ENCODE assay signal across 9 cellular contexts in the genomic region with DNA sequence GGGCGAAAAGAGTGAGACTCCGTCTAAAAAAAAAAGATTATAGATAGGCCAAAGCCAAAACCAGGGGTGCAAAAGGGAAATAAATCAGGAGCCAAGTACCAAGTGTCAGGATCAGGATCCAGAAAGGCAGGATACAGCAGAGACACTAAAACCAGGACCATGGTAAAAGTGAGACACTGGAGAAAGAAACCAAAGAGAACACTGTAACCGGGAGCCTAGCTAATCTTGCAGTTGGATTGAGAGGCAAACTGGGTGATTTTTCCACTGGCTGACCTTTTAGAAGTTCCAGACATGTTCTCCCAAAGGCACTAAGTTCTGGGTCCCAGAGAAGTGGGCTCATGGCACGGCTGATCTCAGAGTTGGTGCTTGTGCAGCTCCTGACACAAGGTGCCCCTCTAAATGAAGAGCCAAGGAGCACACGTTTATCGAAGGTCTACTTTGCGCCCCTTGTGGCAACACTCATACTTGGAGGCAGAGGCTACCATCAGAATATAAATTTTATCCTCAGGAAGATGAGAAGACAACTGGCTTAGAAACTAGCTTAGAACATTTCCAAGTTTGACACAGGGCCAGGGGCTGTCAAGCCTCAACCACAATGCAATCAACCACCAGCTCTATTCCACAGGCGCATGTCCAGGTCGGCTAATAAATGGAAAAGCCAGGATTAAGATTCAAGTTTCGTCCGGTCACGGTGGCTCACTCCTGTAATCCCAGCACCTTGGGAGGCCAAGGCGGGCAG. TPM values are rescaled to one million over a fixed set of nuclear protein-coding genes. Genes with fewer than 3 reads are reported as not detected.
DNase-seq lines count a peak whose midpoint lies in the region; ATAC-seq and TF ChIP-seq lines count a peak whose summit lies in the region.
"Had no signal": no experiment of that assay in that cellular context is flagged by ENCODE, and none has a peak within 500 bp of the region (broad histone marks: within the 10 kb centered on the region; RNA-seq: fewer than 3 reads in every experiment).

No MANE protein-coding gene starts in this region.

- no peaks in the 10 kb centered on the region for H3K4me1 Mint-ChIP-seq in activated CD4-positive, alpha-beta memory T cell treated with anti-CD3 and anti-CD28 coated beads for 36 hours (ENCODE audit: low read depth)

- peak overlapping the region; percentile 43 for H3K9ac ChIP-seq in Loucy (ENCODE audit: low read depth, low read length, poor library complexity, severe bottlenecking)

- TF ChIP-seq CTCF in GM10266 (IDR thresholded peaks at IDR 0.05; ENCODE audit: control insufficient read depth, insufficient read depth, low read depth, missing control alignments) = peak; percentile 24
- TF ChIP-seq CTCF in Loucy (conservative IDR thresholded peaks at IDR 0.05; ENCODE audit: low read length) = peak; percentile 74
- peak; percentile 24 for TF ChIP-seq CTCF in cardiac fibroblast (IDR thresholded peaks at IDR 0.05; ENCODE audit: low read depth, low read length)

- H3K27me3 Mint-ChIP-seq in activated CD4-positive, alpha-beta memory T cell treated with anti-CD3 and anti-CD28 coated beads for 36 hours = no peaks in the 10 kb centered on the region

- CTCF ChIA-PET in activated CD4-positive, alpha-beta memory T cell treated with anti-CD3 and anti-CD28 coated beads for 36 hours (lab: Charles Lee) = interaction anchor here (0.6 to 1.3 kb wide), 3 partner anchors 11 to 506 kb away, joined by 3 to 4 read pairs (median 3); no protein-coding TSS in a partner anchor

- H3K79me2 ChIP-seq in Loucy (ENCODE audit: insufficient read depth, low read length) = no peaks in the 10 kb centered on the region

- H4K20me1 ChIP-seq in Loucy (ENCODE audit: insufficient read depth, low read length, poor library complexity, severe bottlenecking) = no peaks in the 10 kb centered on the region

- H3K4me2 ChIP-seq in Loucy (ENCODE audit: low read depth, low read length, poor library complexity, severe bottlenecking) = peak overlapping the region; percentile 65

- no peak for ATAC-seq in GM21360 (IDR thresholded peaks at IDR 0.05; ENCODE audit: unreplicated experiment)

- peak overlapping the region; percentile 100 for H2AFZ ChIP-seq in Loucy (ENCODE audit: low read length)

- no peaks in the 10 kb centered on the region for H3F3A ChIP-seq in Loucy (ENCODE audit: low read depth)

- intact Hi-C loops in activated CD4-positive, alpha-beta memory T cell treated with anti-CD3 and anti-CD28 coated beads for 36 hours (cut with micrococcal nuclease) = no loop called here

- H3K4me3 Mint-ChIP-seq in activated CD4-positive, alpha-beta memory T cell treated with anti-CD3 and anti-CD28 coated beads for 36 hours = no peak overlapping the region
- H3K4me3 Mint-ChIP-seq: nephron had no signal

- H3K9me3 Mint-ChIP-seq in activated CD4-positive, alpha-beta memory T cell treated with anti-CD3 and anti-CD28 coated beads for 36 hours = no peaks in the 10 kb centered on the region
- H3K9me3 Mint-ChIP-seq: nephron had no signal

- POLR2A ChIA-PET in activated CD4-positive, alpha-beta memory T cell treated with anti-CD3 and anti-CD28 coated beads for 36 hours (lab: Charles Lee) = no interaction called here

- DNase-seq in GM10266 (ENCODE audit: extremely low spot score) = no peak
- no peak for DNase-seq in cardiac fibroblast (ENCODE audit: low read depth in 2 of 2)
- DNase-seq in myocyte (ENCODE audit: low read depth) = peak; percentile 33
- DNase-seq in activated CD4-positive, alpha-beta memory T cell treated with anti-CD3 and anti-CD28 coated beads for 36 hours = no peak
- no peak for DNase-seq in NCI-H1092 (lab: John Stamatoyannopoulos, UW)
- DNase-seq in hypothalamus (lab: John Stamatoyannopoulos, UW) = no peak

- H3K36me3 Mint-ChIP-seq in activated CD4-positive, alpha-beta memory T cell treated with anti-CD3 and anti-CD28 coated beads for 36 hours = no peaks in the 10 kb centered on the region

- H3K4me3 ChIP-seq in Loucy (ENCODE audit: low read length, poor library complexity, severe bottlenecking) (peak overlapping the region; percentile 51), cardiac fibroblast (replicated peaks in 1 of 2; ENCODE audit: low read depth in 2 of 2, low read length in 2 of 2) (no peak overlapping the region)

- H3K36me3 ChIP-seq in Loucy (ENCODE audit: insufficient read depth, low read length) = no peaks in the 10 kb centered on the region

- no peaks in the 10 kb centered on the region for H3K27me3 ChIP-seq in Loucy (ENCODE audit: insufficient read depth, low read length, poor library complexity, severe bottlenecking)

- no peaks in the 10 kb centered on the region for H3K9me2 ChIP-seq in Loucy (replicated peaks; ENCODE audit: low read depth, low read length)

- H3K4me1 ChIP-seq in Loucy (ENCODE audit: insufficient read depth, low read length, poor library complexity, severe bottlenecking) = peaks cover 3% of the 10 kb centered on the region

- H3K9me3 ChIP-seq in Loucy (ENCODE audit: insufficient read depth, low read depth, low read length) = no peaks in the 10 kb centered on the region

- no peak overlapping the region for H3K27ac Mint-ChIP-seq in activated CD4-positive, alpha-beta memory T cell treated with anti-CD3 and anti-CD28 coated beads for 36 hours
- H3K27ac Mint-ChIP-seq: nephron had no signal

RNA-seq across cellular contexts. Expression of a gene that starts 27.5 kb away (rescaled TPM):
- total RNA-seq in myocyte = 41.9 and 43.7 TPM in 2 replicates
- 6.3 TPM for polyA plus RNA-seq in myocyte (2012)
- total RNA-seq in activated CD4-positive, alpha-beta memory T cell treated with anti-CD3 and anti-CD28 coated beads for 36 hours = 10 to 100 TPM; 52.0 to 53.1 TPM

Comparison
In these comparisons a context has a peak if more than half of its experiments do, and no peak if none do; other contexts are left out.
1. CTCF ChIP-seq: peak in every context shown above with its lines; median percentile 74 in Loucy; 24 in GM10266; 24 in cardiac fibroblast.